ENCODE assay signal across 12 cellular contexts in the genomic region with DNA sequence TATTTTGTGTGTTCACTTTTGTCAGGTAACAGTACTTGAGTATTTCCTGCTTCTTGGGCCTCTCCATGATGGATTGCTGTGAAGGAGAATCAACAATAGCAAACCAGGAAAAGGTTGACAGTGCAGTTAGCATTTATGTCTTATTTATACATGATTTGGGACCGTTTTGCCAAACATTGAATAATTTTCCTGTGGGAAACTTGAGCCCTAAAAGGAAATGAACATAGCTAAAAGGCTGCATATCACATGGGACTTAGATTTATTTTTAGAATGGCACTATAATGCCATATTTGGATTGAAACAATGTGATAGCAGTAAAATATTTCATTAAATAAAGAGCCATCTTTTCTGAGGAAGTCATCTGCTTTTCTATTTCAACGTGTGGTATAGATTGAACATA. TPM values are rescaled to one million over a fixed set of nuclear protein-coding genes. Genes with fewer than 3 reads are reported as not detected.
DNase-seq lines count a peak whose midpoint lies in the region; ATAC-seq and TF ChIP-seq lines count a peak whose summit lies in the region.
"Had no signal": no experiment of that assay in that cellular context is flagged by ENCODE, and none has a peak within 500 bp of the region (broad histone marks: within the 10 kb centered on the region; RNA-seq: fewer than 3 reads in every experiment).

No MANE protein-coding gene starts in this region.

- DNase-seq in AG10803 (ENCODE audit: low read depth) (peak; percentile 69), NCI-H69 (lab: John Stamatoyannopoulos, UW) (peak; percentile 21), fibroblast of peridontal ligament (ENCODE audit: extremely low read depth) (peak; percentile 92), pulmonary artery endothelial cell (ENCODE audit: low read depth, low spot score) (peak; percentile 68), GM13977 (ENCODE audit: low spot score) (no peak), NCI-H1105 (lab: John Stamatoyannopoulos, UW) (no peak)
- DNase-seq in activated CD8-positive, alpha-beta memory T cell treated with anti-CD3 and anti-CD28 coated beads for 24 hours, result no peak
- DNase-seq: CD4-positive, CD25-positive, alpha-beta regulatory T cell; Karpas-422; naive B cell had no signal

- no peak for TF ChIP-seq CTCF in AG10803 (conservative IDR thresholded peaks at IDR 0.05; ENCODE audit: low read length)
- no peak for TF ChIP-seq CTCF in GM13977 (IDR thresholded peaks at IDR 0.05; ENCODE audit: extremely low read depth, insufficient read depth, missing control alignments)

- ATAC-seq in GM18873 (IDR thresholded peaks at IDR 0.05; ENCODE audit: low FRiP score, unreplicated experiment), result no peak
- ATAC-seq: stimulated activated memory B cell treated with anti-CD40 and anti-IgM and Interleukin-4, amounts not matched to agents 10 μg/mL and 1 μg/mL and 100 μg/mL, for 72 hours had no signal

- in situ Hi-C loops in GM13977 (cut with MboI; ENCODE audit: low pct_unique_long_range_greater_than_20kb, low sequenced_read_pairs, unreplicated experiment), result no loop called here

- H3K4me3 ChIP-seq in AG10803 (ENCODE audit: low read length), result no peak overlapping the region

RNA-seq across cellular contexts. Expression of a gene that starts 15.3 kb away (rescaled TPM):
- 0.35 and 0.46 TPM in 2 replicates for total RNA-seq in pulmonary artery endothelial cell

Comparison
In these comparisons a context has a peak if more than half of its experiments do, and no peak if none do; other contexts are left out.
1. DNase-seq: peak in AG10803 (single experiment), NCI-H69 (single experiment), fibroblast of peridontal ligament (single experiment) and pulmonary artery endothelial cell (single experiment); none in GM13977 (single experiment), NCI-H1105 (single experiment) and activated CD8-positive, alpha-beta memory T cell treated with anti-CD3 and anti-CD28 coated beads for 24 hours (single experiment).